1 cellular context compared by ENCODE assay signal in the genomic region with DNA sequence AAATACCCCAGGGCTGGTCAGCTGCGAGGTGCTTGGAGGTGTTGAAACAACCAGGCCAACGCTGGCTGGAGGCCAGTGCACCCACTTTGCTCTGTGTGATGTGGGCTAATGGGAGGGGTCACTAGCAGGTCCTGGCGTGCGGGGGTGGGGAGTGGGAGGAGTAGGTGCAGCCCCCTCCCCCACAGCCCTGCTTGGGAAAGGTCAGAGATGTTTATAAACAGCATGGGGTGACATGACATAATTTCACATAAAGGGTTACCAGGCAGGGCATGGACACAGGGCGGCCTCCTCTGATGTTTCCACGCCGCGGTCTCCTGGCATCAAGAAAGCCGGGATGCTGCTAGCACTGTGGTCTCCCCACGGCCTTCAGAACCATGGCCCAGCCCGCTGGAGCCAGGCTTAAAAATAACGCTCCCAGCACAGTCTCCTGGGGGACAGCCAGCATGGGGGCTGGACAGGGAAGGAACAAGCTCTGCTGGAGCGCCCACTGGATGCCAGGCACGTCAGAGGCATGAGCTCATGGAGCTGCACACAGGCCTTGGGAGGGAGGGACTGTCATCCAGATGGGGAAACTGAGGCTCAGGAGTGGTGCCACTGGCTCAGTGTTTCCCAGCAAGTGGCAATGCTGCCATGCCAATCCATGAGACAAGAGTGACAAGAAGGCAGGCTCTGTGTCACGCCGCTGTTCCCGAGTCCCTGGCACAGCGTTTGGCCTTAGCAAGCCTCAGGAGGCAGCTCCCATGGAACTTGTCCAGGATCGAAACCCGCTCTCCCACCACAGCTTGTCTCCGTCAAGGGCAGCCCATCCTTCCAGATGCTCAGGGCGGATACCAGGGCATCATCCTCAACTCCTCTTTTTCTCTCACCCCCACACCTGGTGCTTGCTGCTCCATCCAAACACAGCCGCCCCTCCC.
A peak's percentile ranks its signal among the peaks of the same experiment; 100 is the strongest.
TF ChIP-seq lines count a peak whose summit lies in the region.

No MANE protein-coding gene starts in this region.

TF ChIP-seq in HepG2, 621 proteins besides CTCF, POLR2A, EP300 and RAD21 (continued from another document and continues in another):
- TF ChIP-seq, protein P1, sequence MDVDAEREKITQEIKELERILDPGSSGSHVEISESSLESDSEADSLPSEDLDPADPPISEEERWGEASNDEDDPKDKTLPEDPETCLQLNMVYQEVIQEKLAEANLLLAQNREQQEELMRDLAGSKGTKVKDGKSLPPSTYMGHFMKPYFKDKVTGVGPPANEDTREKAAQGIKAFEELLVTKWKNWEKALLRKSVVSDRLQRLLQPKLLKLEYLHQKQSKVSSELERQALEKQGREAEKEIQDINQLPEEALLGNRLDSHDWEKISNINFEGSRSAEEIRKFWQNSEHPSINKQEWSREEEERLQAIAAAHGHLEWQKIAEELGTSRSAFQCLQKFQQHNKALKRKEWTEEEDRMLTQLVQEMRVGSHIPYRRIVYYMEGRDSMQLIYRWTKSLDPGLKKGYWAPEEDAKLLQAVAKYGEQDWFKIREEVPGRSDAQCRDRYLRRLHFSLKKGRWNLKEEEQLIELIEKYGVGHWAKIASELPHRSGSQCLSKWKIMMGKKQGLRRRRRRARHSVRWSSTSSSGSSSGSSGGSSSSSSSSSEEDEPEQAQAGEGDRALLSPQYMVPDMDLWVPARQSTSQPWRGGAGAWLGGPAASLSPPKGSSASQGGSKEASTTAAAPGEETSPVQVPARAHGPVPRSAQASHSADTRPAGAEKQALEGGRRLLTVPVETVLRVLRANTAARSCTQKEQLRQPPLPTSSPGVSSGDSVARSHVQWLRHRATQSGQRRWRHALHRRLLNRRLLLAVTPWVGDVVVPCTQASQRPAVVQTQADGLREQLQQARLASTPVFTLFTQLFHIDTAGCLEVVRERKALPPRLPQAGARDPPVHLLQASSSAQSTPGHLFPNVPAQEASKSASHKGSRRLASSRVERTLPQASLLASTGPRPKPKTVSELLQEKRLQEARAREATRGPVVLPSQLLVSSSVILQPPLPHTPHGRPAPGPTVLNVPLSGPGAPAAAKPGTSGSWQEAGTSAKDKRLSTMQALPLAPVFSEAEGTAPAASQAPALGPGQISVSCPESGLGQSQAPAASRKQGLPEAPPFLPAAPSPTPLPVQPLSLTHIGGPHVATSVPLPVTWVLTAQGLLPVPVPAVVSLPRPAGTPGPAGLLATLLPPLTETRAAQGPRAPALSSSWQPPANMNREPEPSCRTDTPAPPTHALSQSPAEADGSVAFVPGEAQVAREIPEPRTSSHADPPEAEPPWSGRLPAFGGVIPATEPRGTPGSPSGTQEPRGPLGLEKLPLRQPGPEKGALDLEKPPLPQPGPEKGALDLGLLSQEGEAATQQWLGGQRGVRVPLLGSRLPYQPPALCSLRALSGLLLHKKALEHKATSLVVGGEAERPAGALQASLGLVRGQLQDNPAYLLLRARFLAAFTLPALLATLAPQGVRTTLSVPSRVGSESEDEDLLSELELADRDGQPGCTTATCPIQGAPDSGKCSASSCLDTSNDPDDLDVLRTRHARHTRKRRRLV (CRISPR knock-in tag; IDR thresholded peaks at IDR 0.05) = 0 out of 2 replicates have a peak, but pooled peaks have one; percentile 62
- TF ChIP-seq, protein P2, sequence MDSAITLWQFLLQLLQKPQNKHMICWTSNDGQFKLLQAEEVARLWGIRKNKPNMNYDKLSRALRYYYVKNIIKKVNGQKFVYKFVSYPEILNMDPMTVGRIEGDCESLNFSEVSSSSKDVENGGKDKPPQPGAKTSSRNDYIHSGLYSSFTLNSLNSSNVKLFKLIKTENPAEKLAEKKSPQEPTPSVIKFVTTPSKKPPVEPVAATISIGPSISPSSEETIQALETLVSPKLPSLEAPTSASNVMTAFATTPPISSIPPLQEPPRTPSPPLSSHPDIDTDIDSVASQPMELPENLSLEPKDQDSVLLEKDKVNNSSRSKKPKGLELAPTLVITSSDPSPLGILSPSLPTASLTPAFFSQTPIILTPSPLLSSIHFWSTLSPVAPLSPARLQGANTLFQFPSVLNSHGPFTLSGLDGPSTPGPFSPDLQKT (CRISPR knock-in tag; IDR thresholded peaks at IDR 0.05; ENCODE audit: borderline replicate concordance) = no peak
- peak; percentile 9; the same call in 1 of the 2 replicates for TF ChIP-seq POLR2AphosphoS5 (IDR thresholded peaks at IDR 0.05; ENCODE audit: low read depth, low read length)
- no peak for TF ChIP-seq THYN1 (CRISPR knock-in tag; IDR thresholded peaks at IDR 0.05; ENCODE audit: borderline replicate concordance, low read depth)
- TF ChIP-seq, protein P3, sequence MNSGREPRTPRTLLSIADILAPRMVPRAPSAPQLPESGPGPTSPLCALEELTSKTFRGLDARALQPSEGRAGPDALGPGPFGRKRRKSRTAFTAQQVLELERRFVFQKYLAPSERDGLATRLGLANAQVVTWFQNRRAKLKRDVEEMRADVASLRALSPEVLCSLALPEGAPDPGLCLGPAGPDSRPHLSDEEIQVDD (CRISPR knock-in tag; IDR thresholded peaks at IDR 0.05; ENCODE audit: borderline replicate concordance) = no peak; the same call in 1 of the 2 replicates
- TF ChIP-seq HMG20A (CRISPR knock-in tag; IDR thresholded peaks at IDR 0.05; ENCODE audit: borderline replicate concordance) = peak; percentile 99
- peak; percentile 89 for TF ChIP-seq KDM5B (CRISPR knock-in tag; IDR thresholded peaks at IDR 0.05; ENCODE audit: borderline replicate concordance)
- TF ChIP-seq, protein P4, sequence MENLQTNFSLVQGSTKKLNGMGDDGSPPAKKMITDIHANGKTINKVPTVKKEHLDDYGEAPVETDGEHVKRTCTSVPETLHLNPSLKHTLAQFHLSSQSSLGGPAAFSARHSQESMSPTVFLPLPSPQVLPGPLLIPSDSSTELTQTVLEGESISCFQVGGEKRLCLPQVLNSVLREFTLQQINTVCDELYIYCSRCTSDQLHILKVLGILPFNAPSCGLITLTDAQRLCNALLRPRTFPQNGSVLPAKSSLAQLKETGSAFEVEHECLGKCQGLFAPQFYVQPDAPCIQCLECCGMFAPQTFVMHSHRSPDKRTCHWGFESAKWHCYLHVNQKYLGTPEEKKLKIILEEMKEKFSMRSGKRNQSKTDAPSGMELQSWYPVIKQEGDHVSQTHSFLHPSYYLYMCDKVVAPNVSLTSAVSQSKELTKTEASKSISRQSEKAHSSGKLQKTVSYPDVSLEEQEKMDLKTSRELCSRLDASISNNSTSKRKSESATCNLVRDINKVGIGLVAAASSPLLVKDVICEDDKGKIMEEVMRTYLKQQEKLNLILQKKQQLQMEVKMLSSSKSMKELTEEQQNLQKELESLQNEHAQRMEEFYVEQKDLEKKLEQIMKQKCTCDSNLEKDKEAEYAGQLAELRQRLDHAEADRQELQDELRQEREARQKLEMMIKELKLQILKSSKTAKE (CRISPR knock-in tag; IDR thresholded peaks at IDR 0.05; ENCODE audit: borderline replicate concordance) = peak; percentile 100
- TF ChIP-seq NONO (IDR thresholded peaks at IDR 0.05) = no peak
- peak; percentile 100 for TF ChIP-seq NONO (CRISPR knock-in tag; conservative IDR thresholded peaks at IDR 0.05)
- TF ChIP-seq NFRKB (IDR thresholded peaks at IDR 0.05) = no peak
- TF ChIP-seq NR2F2 (IDR thresholded peaks at IDR 0.05; ENCODE audit: borderline replicate concordance, low read depth) = peak; percentile 99
- no peak for TF ChIP-seq ZNF17 (CRISPR knock-in tag; IDR thresholded peaks at IDR 0.05)
- peak; percentile 98 for TF ChIP-seq GTF3A (CRISPR knock-in tag; conservative IDR thresholded peaks at IDR 0.05)
- TF ChIP-seq FIP1L1 (IDR thresholded peaks at IDR 0.05; ENCODE audit: borderline replicate concordance, insufficient read depth, low read depth, low read length) = peak; percentile 84; the same call in 1 of the 2 replicates
- peak; percentile 100 for TF ChIP-seq ZBTB7A (CRISPR knock-in tag; IDR thresholded peaks at IDR 0.05)
- peak; percentile 96 for TF ChIP-seq ZNF558 (CRISPR knock-in tag; IDR thresholded peaks at IDR 0.05; ENCODE audit: borderline replicate concordance)
- TF ChIP-seq NFIC (IDR thresholded peaks at IDR 0.05; ENCODE audit: low read length) = peak; percentile 98
- peak; percentile 74 for TF ChIP-seq ZFY (CRISPR knock-in tag; IDR thresholded peaks at IDR 0.05)
- TF ChIP-seq ZMYM2 (CRISPR knock-in tag; IDR thresholded peaks at IDR 0.05) = peak; percentile 89
- TF ChIP-seq WIZ (CRISPR knock-in tag; IDR thresholded peaks at IDR 0.05) = peak; percentile 75
- TF ChIP-seq, protein P5, sequence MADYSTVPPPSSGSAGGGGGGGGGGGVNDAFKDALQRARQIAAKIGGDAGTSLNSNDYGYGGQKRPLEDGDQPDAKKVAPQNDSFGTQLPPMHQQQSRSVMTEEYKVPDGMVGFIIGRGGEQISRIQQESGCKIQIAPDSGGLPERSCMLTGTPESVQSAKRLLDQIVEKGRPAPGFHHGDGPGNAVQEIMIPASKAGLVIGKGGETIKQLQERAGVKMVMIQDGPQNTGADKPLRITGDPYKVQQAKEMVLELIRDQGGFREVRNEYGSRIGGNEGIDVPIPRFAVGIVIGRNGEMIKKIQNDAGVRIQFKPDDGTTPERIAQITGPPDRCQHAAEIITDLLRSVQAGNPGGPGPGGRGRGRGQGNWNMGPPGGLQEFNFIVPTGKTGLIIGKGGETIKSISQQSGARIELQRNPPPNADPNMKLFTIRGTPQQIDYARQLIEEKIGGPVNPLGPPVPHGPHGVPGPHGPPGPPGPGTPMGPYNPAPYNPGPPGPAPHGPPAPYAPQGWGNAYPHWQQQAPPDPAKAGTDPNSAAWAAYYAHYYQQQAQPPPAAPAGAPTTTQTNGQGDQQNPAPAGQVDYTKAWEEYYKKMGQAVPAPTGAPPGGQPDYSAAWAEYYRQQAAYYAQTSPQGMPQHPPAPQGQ (CRISPR knock-in tag; IDR thresholded peaks at IDR 0.05; ENCODE audit: borderline replicate concordance) = peak; percentile 93; the same call in 1 of the 2 replicates
- TF ChIP-seq U2AF1 (optimal IDR thresholded peaks at IDR 0.05; ENCODE audit: low read depth, low read length) = no peak
- TF ChIP-seq ZNF30 (CRISPR knock-in tag; IDR thresholded peaks at IDR 0.05) = no peak
- TF ChIP-seq REXO4 (CRISPR knock-in tag; IDR thresholded peaks at IDR 0.05; ENCODE audit: borderline replicate concordance) = no peak; the same call in 1 of the 2 replicates
- TF ChIP-seq RFX5 (IDR thresholded peaks at IDR 0.05; ENCODE audit: low read depth, low read length) = peak; percentile 55
- peak; percentile 49 for TF ChIP-seq ZNF883 (CRISPR knock-in tag; IDR thresholded peaks at IDR 0.05; ENCODE audit: not compliant biosample characterization)
- no peak for TF ChIP-seq KAT2B (IDR thresholded peaks at IDR 0.05; ENCODE audit: borderline replicate concordance, low read depth, low read length)
- TF ChIP-seq, protein P6, sequence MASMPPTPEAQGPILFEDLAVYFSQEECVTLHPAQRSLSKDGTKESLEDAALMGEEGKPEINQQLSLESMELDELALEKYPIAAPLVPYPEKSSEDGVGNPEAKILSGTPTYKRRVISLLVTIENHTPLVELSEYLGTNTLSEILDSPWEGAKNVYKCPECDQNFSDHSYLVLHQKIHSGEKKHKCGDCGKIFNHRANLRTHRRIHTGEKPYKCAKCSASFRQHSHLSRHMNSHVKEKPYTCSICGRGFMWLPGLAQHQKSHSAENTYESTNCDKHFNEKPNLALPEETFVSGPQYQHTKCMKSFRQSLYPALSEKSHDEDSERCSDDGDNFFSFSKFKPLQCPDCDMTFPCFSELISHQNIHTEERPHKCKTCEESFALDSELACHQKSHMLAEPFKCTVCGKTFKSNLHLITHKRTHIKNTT (CRISPR knock-in tag; IDR thresholded peaks at IDR 0.05) = peak; percentile 70
- TF ChIP-seq ZNF644 (CRISPR knock-in tag; IDR thresholded peaks at IDR 0.05; ENCODE audit: low read depth) = peak; percentile 83
- TF ChIP-seq ZNF569 (CRISPR knock-in tag; IDR thresholded peaks at IDR 0.05; ENCODE audit: borderline replicate concordance) = no peak
- TF ChIP-seq, protein P7, sequence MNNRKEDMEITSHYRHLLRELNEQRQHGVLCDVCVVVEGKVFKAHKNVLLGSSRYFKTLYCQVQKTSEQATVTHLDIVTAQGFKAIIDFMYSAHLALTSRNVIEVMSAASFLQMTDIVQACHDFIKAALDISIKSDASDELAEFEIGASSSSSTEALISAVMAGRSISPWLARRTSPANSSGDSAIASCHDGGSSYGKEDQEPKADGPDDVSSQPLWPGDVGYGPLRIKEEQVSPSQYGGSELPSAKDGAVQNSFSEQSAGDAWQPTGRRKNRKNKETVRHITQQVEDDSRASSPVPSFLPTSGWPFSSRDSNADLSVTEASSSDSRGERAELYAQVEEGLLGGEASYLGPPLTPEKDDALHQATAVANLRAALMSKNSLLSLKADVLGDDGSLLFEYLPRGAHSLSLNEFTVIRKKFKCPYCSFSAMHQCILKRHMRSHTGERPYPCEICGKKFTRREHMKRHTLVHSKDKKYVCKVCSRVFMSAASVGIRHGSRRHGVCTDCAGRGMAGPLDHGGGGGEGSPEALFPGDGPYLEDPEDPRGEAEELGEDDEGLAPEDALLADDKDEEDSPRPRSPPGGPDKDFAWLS (CRISPR knock-in tag; IDR thresholded peaks at IDR 0.05; ENCODE audit: borderline replicate concordance) = peak; percentile 98
- TF ChIP-seq, protein P8, sequence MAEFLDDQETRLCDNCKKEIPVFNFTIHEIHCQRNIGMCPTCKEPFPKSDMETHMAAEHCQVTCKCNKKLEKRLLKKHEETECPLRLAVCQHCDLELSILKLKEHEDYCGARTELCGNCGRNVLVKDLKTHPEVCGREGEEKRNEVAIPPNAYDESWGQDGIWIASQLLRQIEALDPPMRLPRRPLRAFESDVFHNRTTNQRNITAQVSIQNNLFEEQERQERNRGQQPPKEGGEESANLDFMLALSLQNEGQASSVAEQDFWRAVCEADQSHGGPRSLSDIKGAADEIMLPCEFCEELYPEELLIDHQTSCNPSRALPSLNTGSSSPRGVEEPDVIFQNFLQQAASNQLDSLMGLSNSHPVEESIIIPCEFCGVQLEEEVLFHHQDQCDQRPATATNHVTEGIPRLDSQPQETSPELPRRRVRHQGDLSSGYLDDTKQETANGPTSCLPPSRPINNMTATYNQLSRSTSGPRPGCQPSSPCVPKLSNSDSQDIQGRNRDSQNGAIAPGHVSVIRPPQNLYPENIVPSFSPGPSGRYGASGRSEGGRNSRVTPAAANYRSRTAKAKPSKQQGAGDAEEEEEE (CRISPR knock-in tag; IDR thresholded peaks at IDR 0.05; ENCODE audit: borderline replicate concordance) = 0 out of 2 replicates have a peak, but pooled peaks have one; percentile 42
- peak; percentile 49; the same call in 1 of the 2 replicates for TF ChIP-seq SNAI1 (CRISPR knock-in tag; IDR thresholded peaks at IDR 0.05; ENCODE audit: borderline replicate concordance)
- TF ChIP-seq RAD51 (IDR thresholded peaks at IDR 0.05; ENCODE audit: borderline replicate concordance) = no peak
- TF ChIP-seq TMF1 (CRISPR knock-in tag; IDR thresholded peaks at IDR 0.05; ENCODE audit: low read depth) = no peak; the same call in 1 of the 2 replicates
- no peak for TF ChIP-seq ZBTB1 (CRISPR knock-in tag; IDR thresholded peaks at IDR 0.05; ENCODE audit: borderline replicate concordance)
- TF ChIP-seq SAP130 (CRISPR knock-in tag; IDR thresholded peaks at IDR 0.05; ENCODE audit: low read depth) = peak; percentile 95
